Comparison of ENCODE assay signal across 8 cellular contexts in the genomic region with DNA sequence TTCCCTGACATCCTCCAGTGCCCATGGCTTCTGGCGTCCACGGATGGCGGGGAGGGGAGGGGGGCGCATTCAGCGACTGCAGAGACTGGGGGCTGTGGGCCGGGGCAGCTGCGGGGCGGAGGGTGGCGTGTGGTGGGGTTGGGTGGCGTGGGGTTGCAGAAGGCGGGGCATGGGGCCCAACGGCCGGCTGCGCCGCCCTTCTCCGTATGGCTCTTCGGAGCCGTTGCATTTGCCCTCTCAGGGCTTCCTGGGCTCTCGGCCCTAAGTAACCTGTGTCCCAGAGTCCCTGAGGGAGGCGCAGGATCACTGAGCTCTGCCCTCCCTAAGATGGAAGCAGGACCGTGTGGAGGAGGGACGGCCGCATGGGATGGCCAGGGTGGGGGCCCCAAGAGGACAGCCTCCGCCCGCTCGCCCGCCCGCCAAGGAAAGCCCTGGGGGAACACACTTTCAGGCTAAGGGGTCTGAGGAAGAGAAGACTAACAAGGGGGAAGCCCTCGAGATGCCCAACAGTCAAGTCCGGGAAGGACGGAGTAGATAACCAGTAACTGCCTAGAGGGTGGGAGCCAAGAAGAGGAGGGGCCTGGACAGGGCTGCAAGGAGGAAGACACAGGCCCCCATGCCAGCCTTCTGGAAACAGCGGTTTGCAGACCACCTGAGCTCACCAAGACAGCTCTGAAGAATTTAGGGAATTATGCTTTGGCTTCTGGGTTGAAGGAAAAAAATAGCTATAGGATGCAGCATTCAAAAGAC. TPM values are rescaled to one million over a fixed set of nuclear protein-coding genes. Genes with fewer than 3 reads are reported as not detected.
A peak's percentile ranks its signal among the peaks of the same experiment; 100 is the strongest.
DNase-seq lines count a peak whose midpoint lies in the region; ATAC-seq and TF ChIP-seq lines count a peak whose summit lies in the region.

No MANE protein-coding gene starts in this region.

- peak; percentile 73 for ATAC-seq in stimulated activated memory B cell treated with anti-CD40 and anti-IgM and Interleukin-4, amounts not matched to agents 10 μg/mL and 1 μg/mL and 100 μg/mL, for 72 hours
- ATAC-seq in GM21423 (IDR thresholded peaks at IDR 0.05; ENCODE audit: unreplicated experiment), result no peak

- peaks cover 34% of the 10 kb centered on the region for H3K27me3 ChIP-seq in iPS-20b (ENCODE audit: insufficient read depth, low read length)

- H3K4me3 ChIP-seq in AG09309 (ENCODE audit: control insufficient read depth, low read depth, low read length), result peak overlapping the region; percentile 63
- peak overlapping the region; percentile 76 for H3K4me3 ChIP-seq in iPS-20b (ENCODE audit: low read length)

- H3K4me1 ChIP-seq in iPS-20b (ENCODE audit: insufficient read depth, low read length), result peaks cover 3% of the 10 kb centered on the region; the same call in 1 of the 2 replicates

- H3K27me3 Mint-ChIP-seq in stimulated activated memory B cell treated with anti-CD40 and anti-IgM and Interleukin-4, amounts not matched to agents 10 μg/mL and 1 μg/mL and 100 μg/mL, for 72 hours, result peaks cover 13% of the 10 kb centered on the region

- H3K27ac Mint-ChIP-seq in stimulated activated memory B cell treated with anti-CD40 and anti-IgM and Interleukin-4, amounts not matched to agents 10 μg/mL and 1 μg/mL and 100 μg/mL, for 72 hours, result peak overlapping the region; percentile 20

- TF ChIP-seq CTCF in AG09309 (IDR thresholded peaks at IDR 0.05; ENCODE audit: control insufficient read depth, insufficient read depth, low read depth, low read length, missing control alignments) (no peak), GM20000 (IDR thresholded peaks at IDR 0.05; ENCODE audit: extremely low read depth, missing control alignments) (no peak)

- H3K9ac ChIP-seq in iPS-20b (ENCODE audit: low read depth, low read length), result peak overlapping the region; percentile 48; the same call in 1 of the 2 replicates

- H3K36me3 ChIP-seq in iPS-20b (ENCODE audit: insufficient read depth, low read depth, low read length), result peaks cover 14% of the 10 kb centered on the region

- no peaks in the 10 kb centered on the region for H3K9me3 ChIP-seq in iPS-20b (ENCODE audit: insufficient read depth, low read depth, low read length)

- H3K4me3 Mint-ChIP-seq in stimulated activated memory B cell treated with anti-CD40 and anti-IgM and Interleukin-4, amounts not matched to agents 10 μg/mL and 1 μg/mL and 100 μg/mL, for 72 hours, result peak overlapping the region; percentile 82

- peaks cover 27% of the 10 kb centered on the region for H3K4me1 Mint-ChIP-seq in stimulated activated memory B cell treated with anti-CD40 and anti-IgM and Interleukin-4, amounts not matched to agents 10 μg/mL and 1 μg/mL and 100 μg/mL, for 72 hours

- peaks cover under 1% of the 10 kb centered on the region for H3K36me3 Mint-ChIP-seq in stimulated activated memory B cell treated with anti-CD40 and anti-IgM and Interleukin-4, amounts not matched to agents 10 μg/mL and 1 μg/mL and 100 μg/mL, for 72 hours

- H3K27ac ChIP-seq in angular gyrus (ENCODE audit: low read depth, low read length) (peak overlapping the region; percentile 48), iPS-20b (ENCODE audit: low read length) (no peak overlapping the region)

- DNase-seq in AG09309 (ENCODE audit: low read depth) (no peak), GM20000 (ENCODE audit: low spot score) (peak; percentile 81), NCI-H146 (lab: John Stamatoyannopoulos, UW) (no peak), mucosa of gallbladder (ENCODE audit: low spot score) (no peak)

- no peaks in the 10 kb centered on the region for H3K9me3 Mint-ChIP-seq in stimulated activated memory B cell treated with anti-CD40 and anti-IgM and Interleukin-4, amounts not matched to agents 10 μg/mL and 1 μg/mL and 100 μg/mL, for 72 hours

RNA-seq across cellular contexts. Expression of a gene that starts 9.2 kb away (rescaled TPM):
- total RNA-seq in mucosa of gallbladder, result 8.3 TPM

RNA-seq across cellular contexts. Expression of a gene that starts 24.2 kb away (rescaled TPM):
- total RNA-seq in mucosa of gallbladder, result 93.5 TPM

RNA-seq across cellular contexts. Expression of a gene that starts 40.7 kb away (rescaled TPM):
- total RNA-seq in mucosa of gallbladder, result 54.1 TPM

RNA-seq across cellular contexts. Expression of a gene that starts 44.1 kb away (rescaled TPM):
- 27.5 TPM for total RNA-seq in mucosa of gallbladder

RNA-seq across cellular contexts. Expression of a gene that starts 57.1 kb away (rescaled TPM):
- 2.4 TPM for total RNA-seq in mucosa of gallbladder
